In the genomic region with DNA sequence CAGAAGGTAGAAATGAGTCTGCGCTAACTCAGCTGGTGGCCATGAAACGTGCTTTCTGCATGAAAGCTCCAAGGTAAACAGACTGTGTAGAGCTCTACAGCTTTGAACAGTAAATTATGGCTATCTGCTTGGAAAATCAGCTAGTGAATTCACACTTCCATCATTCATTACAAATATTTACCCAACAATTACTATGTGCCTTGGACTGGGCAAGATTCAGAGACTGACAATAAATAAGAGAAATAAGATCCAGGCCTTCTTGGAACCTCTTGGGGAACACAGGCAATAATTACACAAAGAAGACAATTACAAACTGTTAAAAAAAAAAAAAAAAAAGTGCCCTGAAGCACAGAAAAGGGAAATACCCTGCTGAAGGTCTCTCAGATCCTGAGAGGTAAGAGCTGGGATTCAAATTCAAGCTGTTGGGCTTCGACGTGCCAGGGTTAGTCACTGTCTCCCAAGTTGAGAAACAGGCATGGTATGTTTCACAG, we compare ENCODE assay signal across 1 cellular context.
TF ChIP-seq lines count a peak whose summit lies in the region.

No MANE protein-coding gene starts in this region.

TF ChIP-seq in WTC11, 78 proteins besides CTCF, POLR2A, EP300 and RAD21 (continued from another document):
- TF ChIP-seq KAT7 (CRISPR knock-in tag; IDR thresholded peaks at IDR 0.05; ENCODE audit: borderline replicate concordance) (no peak), IRF2 (CRISPR knock-in tag; IDR thresholded peaks at IDR 0.05; ENCODE audit: borderline replicate concordance, low read depth) (no peak), CREM (CRISPR knock-in tag; IDR thresholded peaks at IDR 0.05) (no peak), CBFB (CRISPR knock-in tag; IDR thresholded peaks at IDR 0.05; ENCODE audit: low read depth) (no peak), ZNF396 (CRISPR knock-in tag; IDR thresholded peaks at IDR 0.05; ENCODE audit: borderline replicate concordance) (no peak), NFATC4 (CRISPR knock-in tag; IDR thresholded peaks at IDR 0.05) (no peak), ELF4 (CRISPR knock-in tag; IDR thresholded peaks at IDR 0.05; ENCODE audit: low read depth) (no peak), ZNF425 (CRISPR knock-in tag; conservative IDR thresholded peaks at IDR 0.05) (no peak)
- TF ChIP-seq, protein P1, sequence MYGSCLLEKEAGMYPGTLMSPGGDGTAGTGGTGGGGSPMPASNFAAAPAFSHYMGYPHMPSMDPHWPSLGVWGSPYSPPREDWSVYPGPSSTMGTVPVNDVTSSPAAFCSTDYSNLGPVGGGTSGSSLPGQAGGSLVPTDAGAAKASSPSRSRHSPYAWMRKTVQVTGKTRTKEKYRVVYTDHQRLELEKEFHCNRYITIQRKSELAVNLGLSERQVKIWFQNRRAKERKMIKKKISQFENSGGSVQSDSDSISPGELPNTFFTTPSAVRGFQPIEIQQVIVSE (CRISPR knock-in tag; IDR thresholded peaks at IDR 0.05; ENCODE audit: borderline replicate concordance) = no peak
